In genomic region chr19:2323707-2324106, GRCh38 we compare ENCODE assay signal across 16 cellular contexts. TPM values are rescaled to one million over a fixed set of nuclear protein-coding genes. Genes with fewer than 3 reads are reported as not detected.
DNase-seq lines count a peak whose midpoint lies in the region; ATAC-seq and TF ChIP-seq lines count a peak whose summit lies in the region.
"Had no signal": no experiment of that assay in that cellular context is flagged by ENCODE, and none has a peak within 500 bp of the region (broad histone marks: within the 10 kb centered on the region; RNA-seq: fewer than 3 reads in every experiment).

No MANE protein-coding gene starts in this region.

- DNase-seq in Right ventricle myocardium inferior (ENCODE audit: missing footprints), result peak; percentile 32
- DNase-seq in cardiac septum (ENCODE audit: low spot score), result no peak
- DNase-seq in activated B cell treated with CpG ODN at 0.5 μM for 24 hours, result no peak
- DNase-seq in memory B cell (ENCODE audit: low spot score in 2 of 2), result no peak
- no peak for DNase-seq in NCI-H146 (lab: John Stamatoyannopoulos, UW)
- DNase-seq in OCI-M1 (lab: John Stamatoyannopoulos, UW), result no peak
- no peak for DNase-seq in NK-92 (lab: John Stamatoyannopoulos, UW; ENCODE audit: unreplicated experiment)
- DNase-seq: Caco-2; CD4-positive, alpha-beta T cell; GDM1; H9; IMR-90 had no signal

- no peaks in the 10 kb centered on the region for H3K9me3 Mint-ChIP-seq in activated B cell treated with CpG ODN at 0.5 μM for 24 hours
- no peaks in the 10 kb centered on the region for H3K9me3 Mint-ChIP-seq in memory B cell
- no peaks in the 10 kb centered on the region for H3K9me3 Mint-ChIP-seq in stimulated activated memory B cell treated with anti-CD40 and anti-IgM and Interleukin-4, amounts not matched to agents 10 μg/mL and 1 μg/mL and 100 μg/mL, for 72 hours
- H3K9me3 Mint-ChIP-seq: CD4-positive, alpha-beta T cell; H9 had no signal

- CTCF ChIA-PET in activated B cell treated with CpG ODN at 0.5 μM for 24 hours (lab: Charles Lee), result no interaction called here

- ATAC-seq in Right ventricle myocardium inferior (no peak), activated B cell treated with CpG ODN at 0.5 μM for 24 hours (ENCODE audit: low read depth) (no peak), memory B cell (ENCODE audit: low read depth) (no peak)
- no peak for ATAC-seq in stimulated activated memory B cell treated with anti-CD40 and anti-IgM and Interleukin-4, amounts not matched to agents 10 μg/mL and 1 μg/mL and 100 μg/mL, for 72 hours
- ATAC-seq: A549 had no signal

- H3K27me3 Mint-ChIP-seq in activated B cell treated with CpG ODN at 0.5 μM for 24 hours (no peaks in the 10 kb centered on the region), memory B cell (no peaks in the 10 kb centered on the region)
- H3K27me3 Mint-ChIP-seq in stimulated activated memory B cell treated with anti-CD40 and anti-IgM and Interleukin-4, amounts not matched to agents 10 μg/mL and 1 μg/mL and 100 μg/mL, for 72 hours, result no peaks in the 10 kb centered on the region
- H3K27me3 Mint-ChIP-seq: CD4-positive, alpha-beta T cell had no signal

- H3K4me3 Mint-ChIP-seq in activated B cell treated with CpG ODN at 0.5 μM for 24 hours (no peak overlapping the region), memory B cell (no peak overlapping the region)
- peak overlapping the region; percentile 71 for H3K4me3 Mint-ChIP-seq in stimulated activated memory B cell treated with anti-CD40 and anti-IgM and Interleukin-4, amounts not matched to agents 10 μg/mL and 1 μg/mL and 100 μg/mL, for 72 hours
- H3K4me3 Mint-ChIP-seq: CD4-positive, alpha-beta T cell; H9 had no signal

- POLR2A ChIA-PET in activated B cell treated with CpG ODN at 0.5 μM for 24 hours (lab: Charles Lee), result interaction anchor here (0.5 to 4.5 kb wide), 7 partner anchors 8 to 172 kb away, joined by 3 to 23 read pairs (median 8); partner anchors contain the start of gene AP3D1

- H3K27ac Mint-ChIP-seq in activated B cell treated with CpG ODN at 0.5 μM for 24 hours (peak overlapping the region; percentile 86), memory B cell (peak overlapping the region; percentile 85)
- H3K27ac Mint-ChIP-seq in stimulated activated memory B cell treated with anti-CD40 and anti-IgM and Interleukin-4, amounts not matched to agents 10 μg/mL and 1 μg/mL and 100 μg/mL, for 72 hours, result peak overlapping the region; percentile 89
- H3K27ac Mint-ChIP-seq: H9 had no signal

- H3K4me1 Mint-ChIP-seq in activated B cell treated with CpG ODN at 0.5 μM for 24 hours (peaks cover 58% of the 10 kb centered on the region), memory B cell (peaks cover 45% of the 10 kb centered on the region)
- peaks cover 63% of the 10 kb centered on the region for H3K4me1 Mint-ChIP-seq in stimulated activated memory B cell treated with anti-CD40 and anti-IgM and Interleukin-4, amounts not matched to agents 10 μg/mL and 1 μg/mL and 100 μg/mL, for 72 hours

- no peak for TF ChIP-seq CTCF in activated B cell treated with CpG ODN at 0.5 μM for 24 hours (IDR thresholded peaks at IDR 0.05)

- intact Hi-C loops in Right ventricle myocardium inferior (cut with DNase I), result no loop called here
- intact Hi-C loops in cardiac septum (cut with DNase I), result no loop called here
- intact Hi-C loops in activated B cell treated with CpG ODN at 0.5 μM for 24 hours (cut with micrococcal nuclease), result loop anchor here (2.0 kb wide), 1 partner anchor 51 kb away; no protein-coding TSS in a partner anchor

- H3K36me3 Mint-ChIP-seq in activated B cell treated with CpG ODN at 0.5 μM for 24 hours (ENCODE audit: low read depth) (peaks cover 48% of the 10 kb centered on the region), memory B cell (peaks cover 12% of the 10 kb centered on the region)
- H3K36me3 Mint-ChIP-seq in stimulated activated memory B cell treated with anti-CD40 and anti-IgM and Interleukin-4, amounts not matched to agents 10 μg/mL and 1 μg/mL and 100 μg/mL, for 72 hours, result peaks cover 29% of the 10 kb centered on the region

RNA-seq across cellular contexts. Expression of gene LSM7, which starts 4.7 kb away (rescaled TPM):
- total RNA-seq in Right ventricle myocardium inferior (46.7 TPM), cardiac septum (42.7 TPM), activated B cell treated with CpG ODN at 0.5 μM for 24 hours (149 and 152 TPM in 2 replicates)

RNA-seq across cellular contexts. Expression of gene SPPL2B, which starts 4.8 kb away (rescaled TPM):
- total RNA-seq in Right ventricle myocardium inferior, result 24.9 TPM
- 27.4 TPM for total RNA-seq in cardiac septum
- total RNA-seq in activated B cell treated with CpG ODN at 0.5 μM for 24 hours, result 112 and 142 TPM in 2 replicates

RNA-seq across cellular contexts. Expression of gene LINGO3, which starts 15.8 kb away (rescaled TPM):
- total RNA-seq in Right ventricle myocardium inferior (not detected), cardiac septum (not detected), activated B cell treated with CpG ODN at 0.5 μM for 24 hours (0.88 and 1.4 TPM in 2 replicates)
- total RNA-seq: H1, IMR-90 had no signal

RNA-seq across cellular contexts. Expression of gene TMPRSS9, which starts 36.4 kb away (rescaled TPM):
- not detected for total RNA-seq in Right ventricle myocardium inferior
- total RNA-seq in cardiac septum, result not detected
- total RNA-seq in activated B cell treated with CpG ODN at 0.5 μM for 24 hours, result not detected in 2 replicates
- total RNA-seq: CD4-positive, alpha-beta T cell; Daoy; IMR-90 had no signal

RNA-seq across cellular contexts. Expression of gene PEAK3, which starts 41.7 kb away (rescaled TPM):
- total RNA-seq in Right ventricle myocardium inferior, result 0.68 TPM
- 0.19 TPM for total RNA-seq in cardiac septum
- total RNA-seq in activated B cell treated with CpG ODN at 0.5 μM for 24 hours, result 0.09 TPM in 1 of 2 replicates, not detected in the other
- total RNA-seq: Caco-2; CD4-positive, alpha-beta T cell; Daoy; H1; H9 had no signal
